ENCODE assay signal across 14 cellular contexts in the genomic region with DNA sequence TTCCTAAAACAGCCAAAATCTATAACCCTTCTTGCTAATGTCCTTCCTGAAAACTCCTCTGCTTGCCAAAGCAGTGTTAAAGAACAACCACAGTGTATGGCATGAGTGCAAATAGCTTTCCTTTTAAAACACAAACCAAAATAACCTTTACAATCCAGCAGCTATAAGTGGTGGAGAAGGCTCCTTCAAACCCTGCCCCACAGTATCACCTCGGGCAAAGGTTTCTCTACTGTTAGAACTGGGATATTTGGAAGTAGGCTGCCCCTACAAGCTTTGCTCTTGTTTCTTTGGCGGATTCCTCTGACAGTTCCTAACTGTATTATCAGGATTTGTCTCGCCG.
"Had no signal": no experiment of that assay in that cellular context is flagged by ENCODE, and none has a peak within 500 bp of the region (broad histone marks: within the 10 kb centered on the region; RNA-seq: fewer than 3 reads in every experiment).

No MANE protein-coding gene starts in this region.

- H3K4me1 Mint-ChIP-seq: activated CD4-positive, alpha-beta T cell treated with anti-CD3 and anti-CD28 coated beads, Interleukin-2, amount 10 ng/mL, durations not matched to agents 7 days and 5 days; naive thymus-derived CD8-positive, alpha-beta T cell; stimulated activated effector memory CD8-positive, alpha-beta T cell treated with anti-CD3 and anti-CD28 coated beads, Interleukin-12 subunit alpha, Interleukin-12 subunit beta, amount 100 ng/mL, for 72 hours had no signal

- H3K27me3 Mint-ChIP-seq: activated CD4-positive, alpha-beta T cell treated with anti-CD3 and anti-CD28 coated beads, Interleukin-2, amount 10 ng/mL, durations not matched to agents 7 days and 5 days; type B pancreatic cell had no signal

- H3K27ac ChIP-seq: foreskin keratinocyte had no signal

- H3K27ac Mint-ChIP-seq: activated CD4-positive, alpha-beta T cell treated with anti-CD3 and anti-CD28 coated beads, Interleukin-2, amount 10 ng/mL, durations not matched to agents 7 days and 5 days; activated CD8-positive, alpha-beta T cell treated with anti-CD3 and anti-CD28 coated beads, Interleukin-2, amount 10 ng/mL, durations not matched to agents 7 days and 5 days; activated T-cell treated with anti-CD3 and anti-CD28 coated beads, Interleukin-2, amount 50 U/mL, for 24 hours; naive thymus-derived CD8-positive, alpha-beta T cell; stimulated activated effector memory CD8-positive, alpha-beta T cell treated with anti-CD3 and anti-CD28 coated beads, Interleukin-12 subunit alpha, Interleukin-12 subunit beta, amount 100 ng/mL, for 72 hours; type B pancreatic cell had no signal

- H3K4me1 ChIP-seq: foreskin keratinocyte had no signal

- ATAC-seq: activated CD8-positive, alpha-beta T cell treated with anti-CD3 and anti-CD28 coated beads, Interleukin-2, amount 10 ng/mL, durations not matched to agents 7 days and 5 days; foreskin keratinocyte; naive thymus-derived CD8-positive, alpha-beta T cell; stimulated activated effector memory CD8-positive, alpha-beta T cell treated with anti-CD3 and anti-CD28 coated beads, Interleukin-12 subunit alpha, Interleukin-12 subunit beta, amount 100 ng/mL, for 72 hours had no signal

- H3K27me3 ChIP-seq: ascending aorta, testis had no signal

- H3K36me3 Mint-ChIP-seq: naive thymus-derived CD8-positive, alpha-beta T cell; stimulated activated effector memory CD8-positive, alpha-beta T cell treated with anti-CD3 and anti-CD28 coated beads, Interleukin-12 subunit alpha, Interleukin-12 subunit beta, amount 100 ng/mL, for 72 hours had no signal

- H3K4me3 ChIP-seq: ascending aorta, testis had no signal

- DNase-seq: activated CD4-positive, alpha-beta T cell treated with anti-CD3 and anti-CD28 coated beads, Interleukin-2, amount 10 ng/mL, durations not matched to agents 7 days and 5 days; activated CD8-positive, alpha-beta T cell treated with anti-CD3 and anti-CD28 coated beads, Interleukin-2, amount 10 ng/mL, durations not matched to agents 7 days and 5 days; activated naive CD4-positive, alpha-beta T cell treated with anti-CD3 and anti-CD28 coated beads, Interleukin-2, amount 50 U/mL, for 16 hours; activated T-cell treated with anti-CD3 and anti-CD28 coated beads, Interleukin-2, amount 50 U/mL, for 24 hours; effector memory CD4-positive, alpha-beta T cell; foreskin keratinocyte; naive thymus-derived CD8-positive, alpha-beta T cell; posterior cingulate gyrus; SIG-M5; stimulated activated CD4-positive, alpha-beta T cell treated with anti-CD3 and anti-CD28 coated beads, Interleukin-4, amount 100 ng/mL, for 24 hours had no signal

- H3K9me3 Mint-ChIP-seq: activated CD4-positive, alpha-beta T cell treated with anti-CD3 and anti-CD28 coated beads, Interleukin-2, amount 10 ng/mL, durations not matched to agents 7 days and 5 days; activated T-cell treated with anti-CD3 and anti-CD28 coated beads, Interleukin-2, amount 50 U/mL, for 24 hours; naive thymus-derived CD8-positive, alpha-beta T cell; stimulated activated effector memory CD8-positive, alpha-beta T cell treated with anti-CD3 and anti-CD28 coated beads, Interleukin-12 subunit alpha, Interleukin-12 subunit beta, amount 100 ng/mL, for 72 hours; type B pancreatic cell had no signal

- H3K4me3 Mint-ChIP-seq: activated CD4-positive, alpha-beta T cell treated with anti-CD3 and anti-CD28 coated beads, Interleukin-2, amount 10 ng/mL, durations not matched to agents 7 days and 5 days; activated CD8-positive, alpha-beta T cell treated with anti-CD3 and anti-CD28 coated beads, Interleukin-2, amount 10 ng/mL, durations not matched to agents 7 days and 5 days; activated T-cell treated with anti-CD3 and anti-CD28 coated beads, Interleukin-2, amount 50 U/mL, for 24 hours; naive thymus-derived CD8-positive, alpha-beta T cell; stimulated activated effector memory CD8-positive, alpha-beta T cell treated with anti-CD3 and anti-CD28 coated beads, Interleukin-12 subunit alpha, Interleukin-12 subunit beta, amount 100 ng/mL, for 72 hours; type B pancreatic cell had no signal

- H3K9me3 ChIP-seq: ascending aorta, testis had no signal

- H3K36me3 ChIP-seq: ascending aorta had no signal
